In the genomic region with DNA sequence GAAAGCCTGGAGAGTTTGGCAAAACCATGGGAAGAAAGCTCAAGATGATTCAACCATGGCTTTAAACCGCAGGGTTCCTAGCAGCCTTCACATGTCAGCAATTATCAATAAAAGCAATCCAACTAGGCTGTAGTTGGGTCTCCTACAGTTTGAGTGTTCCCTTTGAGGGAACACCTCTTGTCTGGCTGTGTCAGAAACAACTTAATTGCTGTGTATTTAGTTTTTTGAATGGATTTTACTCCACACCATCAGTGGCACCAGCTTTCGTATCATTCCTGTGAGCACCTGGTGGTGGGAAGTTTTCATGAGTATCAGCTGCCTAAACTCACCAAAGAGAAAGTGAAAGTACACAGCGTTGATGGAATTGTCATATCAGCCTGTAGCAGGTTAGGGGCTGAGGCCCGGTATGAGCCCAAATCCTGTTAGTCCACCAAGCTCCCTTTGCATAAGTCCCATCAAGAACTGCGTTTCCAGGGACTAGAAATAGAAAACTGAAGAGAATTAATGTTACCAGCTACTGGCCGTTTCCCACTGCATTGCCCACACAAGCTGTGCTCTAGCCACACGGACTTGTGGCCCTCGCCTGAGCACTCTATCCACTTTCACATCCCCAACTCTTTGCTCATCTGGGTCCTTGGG, we compare ENCODE assay signal across 8 cellular contexts. TPM values are rescaled to one million over a fixed set of nuclear protein-coding genes. Genes with fewer than 3 reads are reported as not detected.
A peak's percentile ranks its signal among the peaks of the same experiment; 100 is the strongest.
DNase-seq lines count a peak whose midpoint lies in the region; ATAC-seq, FAIRE-seq and TF ChIP-seq lines count a peak whose summit lies in the region.

No MANE protein-coding gene starts in this region.

- H4K20me1 ChIP-seq in IMR-90 (ENCODE audit: insufficient read depth, low read length): no peaks in the 10 kb centered on the region

- H2BK20ac ChIP-seq in IMR-90 (ENCODE audit: low read depth, low read length): no peak overlapping the region

- no peak for TF ChIP-seq RAD21 in IMR-90 (IDR thresholded peaks at IDR 0.05; ENCODE audit: low read length)

- no peak overlapping the region for H4K5ac ChIP-seq in IMR-90 (ENCODE audit: low read depth, low read length)

- no peak overlapping the region for H3K23ac ChIP-seq in IMR-90 (ENCODE audit: low read depth, low read length)

- H3K14ac ChIP-seq in IMR-90 (replicated peaks; ENCODE audit: low read depth, low read length): no peak overlapping the region

- 80% methylated on average over 1 of the region's 8 CpGs; no CpG with 5 or more reads in 1 of the 2 experiments for WGBS in IMR-90 (ENCODE audit: extremely low coverage in 2 of 2, insufficient read length in 1 of 2), 2 experiments

- in situ Hi-C loops in IMR-90 (cut with MboI; ENCODE audit: low sequenced_read_pairs): no loop called here

- no peak overlapping the region for H2AK5ac ChIP-seq in IMR-90 (ENCODE audit: low read depth, low read length)

- H3K36me3 Mint-ChIP-seq in WTC11: no peaks in the 10 kb centered on the region

- 0 out of 2 replicates have a peak, but pooled peaks cover 5% of the 10 kb centered on the region for H3K9me1 ChIP-seq in IMR-90 (ENCODE audit: insufficient read depth, low read length)

- H2BK5ac ChIP-seq in IMR-90 (ENCODE audit: low read depth, low read length, poor library complexity, severe bottlenecking): no peak overlapping the region

- ATAC-seq in GM19468 (IDR thresholded peaks at IDR 0.05; ENCODE audit: extremely low read depth, unreplicated experiment) (peak; percentile 36), IMR-90 (ENCODE audit: low read depth) (no peak), WTC11 (no peak)

- no peak overlapping the region for H3K27ac ChIP-seq in IMR-90 (ENCODE audit: insufficient read depth, low read length)
- peak overlapping the region; percentile 9 for H3K27ac ChIP-seq in effector memory CD4-positive, alpha-beta T cell (ENCODE audit: insufficient read depth, low read length, poor library complexity, severe bottlenecking)

- H3K4me2 ChIP-seq in IMR-90 (ENCODE audit: low read depth, low read length): peak overlapping the region; percentile 62; the same call in 1 of the 2 replicates

- no peaks in the 10 kb centered on the region for H3K4me1 Mint-ChIP-seq in WTC11

- H3K79me1 ChIP-seq in IMR-90 (ENCODE audit: low read depth in 1 of 2, low read length in 2 of 2): no peaks in the 10 kb centered on the region

- no peak for TF ChIP-seq CTCF in IMR-90 (conservative IDR thresholded peaks at IDR 0.05; ENCODE audit: low read depth, low read length)
- no peak for TF ChIP-seq CTCF in WTC11 (IDR thresholded peaks at IDR 0.05)
- TF ChIP-seq CTCF in D721Med (IDR thresholded peaks at IDR 0.05; ENCODE audit: insufficient read depth, missing control alignments): no peak

- CTCF ChIA-PET in IMR-90 (lab: Yijun Ruan, JAX): no interaction called here
- CTCF ChIA-PET in WTC11 (lab: Charles Lee): interaction anchor here (1.4 to 2.1 kb wide), 2 partner anchors 14 to 81 kb away, joined by 6 read pairs; no protein-coding TSS in a partner anchor

- no peak overlapping the region for H2BK15ac ChIP-seq in IMR-90 (ENCODE audit: low read depth, low read length)

- no peak for FAIRE-seq in D721Med (lab: Jason Lieb, UNC)

- no peaks in the 10 kb centered on the region for H3K9me3 ChIP-seq in IMR-90 (ENCODE audit: control insufficient read depth, insufficient read depth, low read length)
- H3K9me3 ChIP-seq in effector memory CD4-positive, alpha-beta T cell (ENCODE audit: control insufficient read depth, low read length): no peaks in the 10 kb centered on the region

- no peak overlapping the region for H2AK9ac ChIP-seq in IMR-90 (replicated peaks; ENCODE audit: low read depth, low read length, poor library complexity)

- POLR2A ChIA-PET in IMR-90 (lab: Charles Lee; ENCODE audit: unreplicated experiment) (no interaction called here), WTC11 (lab: Charles Lee) (no interaction called here)

- H3K9ac ChIP-seq in IMR-90 (ENCODE audit: low read depth, low read length): no peak overlapping the region

- no peak for TF ChIP-seq POLR2A in IMR-90 (IDR thresholded peaks at IDR 0.05; ENCODE audit: low read depth, low read length)

- no peak overlapping the region for H3K27ac Mint-ChIP-seq in WTC11

- H3K27me3 Mint-ChIP-seq in WTC11 (ENCODE audit: low read depth): no peaks in the 10 kb centered on the region; the same call in 1 of the 2 replicates

- BruUV-seq in IMR-90 (replicated peaks; lab: Mats Ljungman, UMichigan): no TSS peak

- H3K4me1 ChIP-seq in IMR-90 (ENCODE audit: control insufficient read depth, insufficient read depth, low read length): peaks cover 8% of the 10 kb centered on the region
- no peaks in the 10 kb centered on the region for H3K4me1 ChIP-seq in effector memory CD4-positive, alpha-beta T cell (ENCODE audit: control insufficient read depth, insufficient read depth, low read length, poor library complexity, severe bottlenecking)

- no peak overlapping the region for H4K8ac ChIP-seq in IMR-90 (ENCODE audit: low read depth in 2 of 2, low read length in 2 of 2)

- peaks cover 3% of the 10 kb centered on the region; the same call in 1 of the 2 replicates for H3K9me3 Mint-ChIP-seq in WTC11

- no peak overlapping the region for H3K18ac ChIP-seq in IMR-90 (ENCODE audit: low read depth, low read length)

- intact Hi-C loops in IMR-90 (cut with micrococcal nuclease): loop anchor here (1.0 kb wide), 1 partner anchor 81 kb away; no protein-coding TSS in a partner anchor

- peak; percentile 66 for DNase-seq in Daoy (ENCODE audit: low read depth)
- no peak for DNase-seq in IMR-90
- DNase-seq in UCSD-AML1 (lab: John Stamatoyannopoulos, UW; ENCODE audit: unreplicated experiment): peak; percentile 14
- DNase-seq in effector memory CD4-positive, alpha-beta T cell: peak in 1 of 3 donors; percentile 16
- peak; percentile 20 for DNase-seq in renal cortical epithelial cell (ENCODE audit: low read depth)
- DNase-seq in WTC11 (ENCODE audit: low spot score): no peak
- DNase-seq in D721Med (ENCODE audit: insufficient read length, low spot score): no peak

- H3K4me3 ChIP-seq in IMR-90 (ENCODE audit: insufficient read depth, low read depth, low read length): no peak overlapping the region
- peak overlapping the region; percentile 46 for H3K4me3 ChIP-seq in effector memory CD4-positive, alpha-beta T cell (ENCODE audit: insufficient read depth, low read depth, low read length, poor library complexity, severe bottlenecking)

- dilution Hi-C loops in IMR-90 (cut with HindIII; ENCODE audit: low sequenced_read_pairs, unreplicated experiment): no loop called here

- no peak overlapping the region for H2AFZ ChIP-seq in IMR-90 (replicated peaks; ENCODE audit: low read length, poor library complexity)

- H3K4me3 Mint-ChIP-seq in WTC11: no peak overlapping the region

- no peak overlapping the region for H2BK120ac ChIP-seq in IMR-90 (ENCODE audit: low read depth, low read length)

- H3K56ac ChIP-seq in IMR-90 (ENCODE audit: extremely low read depth, insufficient read depth, low read length): no peak overlapping the region

- no peak overlapping the region for H4K91ac ChIP-seq in IMR-90 (ENCODE audit: insufficient read depth, low read depth, low read length)

- H3K4ac ChIP-seq in IMR-90 (ENCODE audit: low read depth, low read length): no peak overlapping the region

- H3K27me3 ChIP-seq in IMR-90 (ENCODE audit: control insufficient read depth, insufficient read depth, low read length): peaks cover 6% of the 10 kb centered on the region; the same call in 1 of the 2 replicates
- no peaks in the 10 kb centered on the region for H3K27me3 ChIP-seq in effector memory CD4-positive, alpha-beta T cell (replicated peaks; ENCODE audit: control insufficient read depth, insufficient read depth, low read length, poor library complexity, severe bottlenecking)

- no peaks in the 10 kb centered on the region for H3K36me3 ChIP-seq in IMR-90 (ENCODE audit: control insufficient read depth, insufficient read depth, low read length)
- H3K36me3 ChIP-seq in effector memory CD4-positive, alpha-beta T cell (ENCODE audit: control insufficient read depth, insufficient read depth, low read length): no peaks in the 10 kb centered on the region

TF ChIP-seq in IMR-90, 13 proteins besides CTCF, POLR2A, EP300 and RAD21:
- TF ChIP-seq MAZ (IDR thresholded peaks at IDR 0.05; ENCODE audit: borderline replicate concordance, low read depth, low read length): no peak
- no peak for TF ChIP-seq BHLHE40 (IDR thresholded peaks at IDR 0.05; ENCODE audit: low read depth, low read length)
- TF ChIP-seq RFX5 (IDR thresholded peaks at IDR 0.05; ENCODE audit: low read depth, low read length): no peak

TF ChIP-seq in WTC11, 78 proteins besides CTCF, POLR2A, EP300 and RAD21 (continues in another document):
- TF ChIP-seq, protein P1, sequence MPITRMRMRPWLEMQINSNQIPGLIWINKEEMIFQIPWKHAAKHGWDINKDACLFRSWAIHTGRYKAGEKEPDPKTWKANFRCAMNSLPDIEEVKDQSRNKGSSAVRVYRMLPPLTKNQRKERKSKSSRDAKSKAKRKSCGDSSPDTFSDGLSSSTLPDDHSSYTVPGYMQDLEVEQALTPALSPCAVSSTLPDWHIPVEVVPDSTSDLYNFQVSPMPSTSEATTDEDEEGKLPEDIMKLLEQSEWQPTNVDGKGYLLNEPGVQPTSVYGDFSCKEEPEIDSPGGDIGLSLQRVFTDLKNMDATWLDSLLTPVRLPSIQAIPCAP (CRISPR knock-in tag; IDR thresholded peaks at IDR 0.05): no peak

RNA-seq across cellular contexts. Expression of a gene that starts 10.9 kb away (rescaled TPM):
- total RNA-seq in Daoy (2014; rRNA removed; shearing (Covaris generic)): not detected in 2 replicates
- total RNA-seq in IMR-90 (2012; rRNA removed) (not detected in 2 replicates), renal cortical epithelial cell (not detected in 2 replicates), WTC11 (2021) (not detected in 3 replicates)
- polyA plus RNA-seq in IMR-90 (2012; rRNA removed): not detected in 2 replicates
- not detected in 2 replicates for polyA plus RNA-seq in IMR-90 (2012; cell fraction: cytosol; rRNA removed)
- not detected in 2 replicates for polyA plus RNA-seq in IMR-90 (2012; cell fraction: nucleus; rRNA removed; ENCODE audit: low replicate concordance)

RNA-seq across cellular contexts. Expression of a gene that starts 16.9 kb away (rescaled TPM):
- not detected in 2 replicates for total RNA-seq in Daoy (2014; rRNA removed; shearing (Covaris generic))
- total RNA-seq in IMR-90 (2012; rRNA removed) (not detected in 2 replicates), renal cortical epithelial cell (not detected in 2 replicates), WTC11 (2021) (not detected in 3 replicates)
- polyA plus RNA-seq in IMR-90 (2012; rRNA removed): not detected in 2 replicates
- not detected in 2 replicates for polyA plus RNA-seq in IMR-90 (2012; cell fraction: cytosol; rRNA removed)
- not detected in 2 replicates for polyA plus RNA-seq in IMR-90 (2012; cell fraction: nucleus; rRNA removed; ENCODE audit: low replicate concordance)

Comparison
In these comparisons a context has a peak if more than half of its experiments do, and no peak if none do; other contexts are left out.
1. DNase-seq: peak in Daoy (single experiment), UCSD-AML1 (single experiment) and renal cortical epithelial cell (single experiment); none in IMR-90 (single experiment), WTC11 (single experiment) and D721Med (single experiment).